In the genomic region with DNA sequence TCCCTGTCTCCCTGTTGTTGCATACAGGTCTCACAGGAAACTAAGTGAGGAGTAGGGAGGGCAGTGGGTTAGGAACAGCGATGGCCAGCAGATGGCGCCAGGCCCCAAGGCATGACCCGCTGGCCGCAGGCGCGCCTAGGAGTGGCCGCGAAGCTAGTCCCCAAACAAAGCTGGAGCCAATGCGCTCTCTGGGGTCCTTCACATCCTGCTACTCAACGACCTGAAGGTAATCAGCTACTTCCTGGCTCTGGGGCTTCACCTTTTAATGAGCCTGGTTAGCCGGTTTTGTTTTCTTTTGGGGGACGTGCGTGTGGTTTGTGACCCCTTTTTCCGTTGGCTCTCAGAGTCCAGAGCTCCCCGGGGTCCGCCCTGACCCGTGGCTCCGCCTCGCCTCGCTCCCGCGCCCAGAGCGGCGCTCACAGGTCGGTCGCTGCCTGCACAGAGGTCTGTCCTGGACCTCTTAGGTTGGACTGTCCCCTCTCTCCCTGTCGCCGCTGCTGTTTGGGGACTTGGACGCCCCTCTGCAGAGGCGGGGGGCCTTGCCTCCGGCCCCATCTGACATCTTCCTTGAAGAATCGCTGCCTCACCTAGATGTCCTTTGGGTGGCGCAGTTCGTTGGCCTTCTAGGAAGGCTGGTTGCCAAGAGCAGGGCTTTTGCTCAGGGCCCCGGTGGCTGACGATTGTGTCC, we compare ENCODE assay signal across 8 cellular contexts.
DNase-seq lines count a peak whose midpoint lies in the region; ATAC-seq lines count a peak whose summit lies in the region.

No MANE protein-coding gene starts in this region.

- ATAC-seq in HG02970 (IDR thresholded peaks at IDR 0.05; ENCODE audit: low FRiP score, unreplicated experiment) = peak; percentile 58

- peak; percentile 37 for DNase-seq in NCI-H2171 treated with DMSO at 0.1 percent for 48 hours (lab: John Stamatoyannopoulos, UW)
- DNase-seq in NCI-H2171 (lab: John Stamatoyannopoulos, UW) = no peak
- peak; percentile 75 for DNase-seq in NCI-H2227 treated with DMSO at 0.1 percent for 48 hours (lab: John Stamatoyannopoulos, UW)
- DNase-seq in activated CD4-positive, CD25-positive, alpha-beta regulatory T cell treated with anti-CD3 and anti-CD28 coated beads, Interleukin-2, amount 50 U/mL, for 72 hours = peak; percentile 83
- peak; percentile 88 for DNase-seq in cerebellum (ENCODE audit: low spot score)
- peak; percentile 71 for DNase-seq in kidney glomerular epithelial cell (lab: John Stamatoyannopoulos, UW)
- DNase-seq in stimulated activated CD4-positive, alpha-beta T cell treated with anti-CD3 and anti-CD28 coated beads, Interleukin-15, amount 100 ng/mL, for 48 hours (ENCODE audit: low read depth in 2 of 2) = peak; percentile 58 to 76
